Comparison of ENCODE assay signal across 1 cellular context in genomic region chr9:133124123-133124948, GRCh38.
TF ChIP-seq lines count a peak whose summit lies in the region.

No MANE protein-coding gene starts in this region.

TF ChIP-seq in K562, 482 proteins besides CTCF, POLR2A, EP300 and RAD21 (continued from another document and continues in another):
- TF ChIP-seq REST (CRISPR knock-in tag; IDR thresholded peaks at IDR 0.05; ENCODE audit: low read depth) (no peak), EHMT2 (IDR thresholded peaks at IDR 0.05) (0 out of 2 replicates have a peak, but pooled peaks have one; percentile 42), ELF1 (tag; IDR thresholded peaks at IDR 0.05) (no peak), ZNF175 (CRISPR knock-in tag; IDR thresholded peaks at IDR 0.05; ENCODE audit: low read depth) (no peak), SMARCA5 (IDR thresholded peaks at IDR 0.05) (peak; percentile 78; the same call in 1 of the 2 replicates), TGIF2 (CRISPR knock-in tag; IDR thresholded peaks at IDR 0.05) (no peak), MTA1 (IDR thresholded peaks at IDR 0.05; ENCODE audit: borderline replicate concordance) (no peak), NCOA4 (IDR thresholded peaks at IDR 0.05; ENCODE audit: partially characterized antibody) (peak; percentile 54), ERF (CRISPR knock-in tag; IDR thresholded peaks at IDR 0.05) (no peak), CEBPB (tag; IDR thresholded peaks at IDR 0.05) (no peak), IRF2 (CRISPR knock-in tag; IDR thresholded peaks at IDR 0.05) (no peak), BRD9 (IDR thresholded peaks at IDR 0.05; ENCODE audit: low read depth, partially characterized antibody) (peak; percentile 67), HMG20A (CRISPR knock-in tag; conservative IDR thresholded peaks at IDR 0.05) (no peak), TRIM25 (IDR thresholded peaks at IDR 0.05; ENCODE audit: borderline replicate concordance) (peak; percentile 9; the same call in 1 of the 2 replicates), RBFOX2 (IDR thresholded peaks at IDR 0.05; ENCODE audit: low read depth, low read length) (no peak), SETDB1 (IDR thresholded peaks at IDR 0.05; ENCODE audit: low read length) (no peak), DPF2 (IDR thresholded peaks at IDR 0.05) (peak; percentile 41; the same call in 1 of the 2 replicates), GTF2E2 (tag; IDR thresholded peaks at IDR 0.05) (no peak), ZNF121 (CRISPR knock-in tag; conservative IDR thresholded peaks at IDR 0.05) (peak; percentile 99), PHF20 (IDR thresholded peaks at IDR 0.05; ENCODE audit: partially characterized antibody) (peak; percentile 80), FOSL1 (tag; conservative IDR thresholded peaks at IDR 0.05) (no peak), ARID1B (IDR thresholded peaks at IDR 0.05) (peak; percentile 20; the same call in 1 of the 2 replicates), MEIS2 (IDR thresholded peaks at IDR 0.05; ENCODE audit: partially characterized antibody) (no peak), ZNF431 (CRISPR knock-in tag; IDR thresholded peaks at IDR 0.05) (no peak), THRB (CRISPR knock-in tag; conservative IDR thresholded peaks at IDR 0.05) (peak; percentile 82; the same call in 1 of the 2 replicates), OTX1 (CRISPR knock-in tag; IDR thresholded peaks at IDR 0.05) (peak; percentile 76; the same call in 1 of the 2 replicates), ZBTB17 (CRISPR knock-in tag; IDR thresholded peaks at IDR 0.05) (no peak), SLC30A9 (CRISPR knock-in tag; IDR thresholded peaks at IDR 0.05) (no peak), SMAD3 (CRISPR knock-in tag; conservative IDR thresholded peaks at IDR 0.05) (no peak), MAFK (IDR thresholded peaks at IDR 0.05; ENCODE audit: low read length) (no peak), HBP1 (CRISPR knock-in tag; IDR thresholded peaks at IDR 0.05) (peak; percentile 87), ESRRB (CRISPR knock-in tag; IDR thresholded peaks at IDR 0.05; ENCODE audit: borderline replicate concordance) (no peak), ZNF407 (IDR thresholded peaks at IDR 0.05; ENCODE audit: low read depth) (0 out of 2 replicates have a peak, but pooled peaks have one; percentile 26), ZNF695 (CRISPR knock-in tag; IDR thresholded peaks at IDR 0.05) (no peak), CEBPZ (IDR thresholded peaks at IDR 0.05; ENCODE audit: borderline replicate concordance, low read depth, low read length) (no peak), SP1 (CRISPR knock-in tag; IDR thresholded peaks at IDR 0.05) (no peak), SMAD4 (CRISPR knock-in tag; conservative IDR thresholded peaks at IDR 0.05) (no peak), KDM5B (IDR thresholded peaks at IDR 0.05; ENCODE audit: insufficient replicate concordance, low read depth, low read length) (no peak), MAX (CRISPR knock-in tag; IDR thresholded peaks at IDR 0.05) (no peak), CCNT2 (IDR thresholded peaks at IDR 0.05; ENCODE audit: borderline replicate concordance, extremely low read depth, insufficient read length, low read depth, low read length) (no peak), RNF2 (IDR thresholded peaks at IDR 0.05) (no peak), HDGF (IDR thresholded peaks at IDR 0.05) (peak; percentile 95), MCM2 (IDR thresholded peaks at IDR 0.05; ENCODE audit: low read depth) (no peak), DDX20 (tag; IDR thresholded peaks at IDR 0.05; ENCODE audit: low read depth) (no peak)
